In genomic region chr1:94801919-94802546, GRCh38 we compare ENCODE assay signal across 1 cellular context.
TF ChIP-seq lines count a peak whose summit lies in the region.

No MANE protein-coding gene starts in this region.

TF ChIP-seq in H1, 55 proteins besides CTCF, POLR2A, EP300 and RAD21:
- TF ChIP-seq ATF2 (IDR thresholded peaks at IDR 0.05; ENCODE audit: low read length) (no peak), CHD2 (IDR thresholded peaks at IDR 0.05; ENCODE audit: low read length) (no peak), TCF12 (IDR thresholded peaks at IDR 0.05; ENCODE audit: low read depth, low read length) (peak; percentile 53; the same call in 1 of the 2 replicates)
